ENCODE assay signal across 1 cellular context in the genomic region with DNA sequence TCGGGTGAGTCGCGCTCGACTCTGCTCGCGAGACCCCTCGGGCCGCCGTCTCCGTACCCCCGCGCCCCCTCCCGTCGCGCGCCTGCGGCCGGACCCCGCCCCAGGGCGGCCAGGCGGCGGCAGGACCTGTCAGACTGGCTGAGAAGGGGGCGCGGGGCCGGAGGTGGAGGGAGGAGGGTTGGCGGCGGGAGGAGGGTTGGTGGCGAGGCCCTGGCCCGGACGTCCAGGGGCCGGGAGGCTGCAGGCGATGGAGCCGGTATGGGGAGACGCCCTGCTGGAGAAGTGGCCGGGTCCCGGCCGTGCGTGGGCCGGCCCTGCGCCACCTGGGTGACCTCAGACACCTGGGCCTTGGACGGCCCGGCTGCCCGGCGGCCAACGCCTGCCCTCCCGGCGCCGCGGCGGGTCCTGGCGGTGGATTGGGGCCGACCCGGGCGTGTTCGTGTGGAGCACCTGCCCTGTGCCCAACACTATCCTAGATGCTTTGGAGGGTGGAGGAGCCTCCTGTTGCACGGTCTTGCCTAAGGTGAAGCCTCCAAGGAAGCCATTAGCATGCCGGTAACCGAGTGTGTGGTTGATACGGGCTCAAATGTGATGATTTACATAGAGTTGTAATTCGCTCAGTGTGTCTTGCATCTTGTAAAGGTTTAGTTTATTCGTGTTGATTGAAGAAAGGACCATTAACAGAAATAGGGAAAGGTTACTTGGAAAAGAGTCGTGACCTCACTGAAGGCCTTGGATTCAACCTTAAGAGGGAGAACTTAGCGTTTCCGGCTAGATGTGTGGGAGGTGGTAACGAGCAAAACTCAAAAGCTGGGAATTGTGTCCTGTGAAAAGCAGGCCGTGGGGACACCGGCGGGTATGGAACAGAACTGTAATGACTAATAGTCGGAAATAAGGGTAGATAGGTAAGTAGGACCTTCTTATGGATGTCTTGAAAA.
TF ChIP-seq lines count a peak whose summit lies in the region.

No MANE protein-coding gene starts in this region.

TF ChIP-seq in IMR-90, 13 proteins besides CTCF, POLR2A, EP300 and RAD21:
- TF ChIP-seq FOS (IDR thresholded peaks at IDR 0.05; ENCODE audit: low read depth, low read length) (no peak), MXI1 (IDR thresholded peaks at IDR 0.05; ENCODE audit: borderline replicate concordance, low read depth, low read length) (peak; percentile 28; the same call in 1 of the 2 replicates), NFE2L2 (IDR thresholded peaks at IDR 0.05; ENCODE audit: low read depth, low read length) (no peak), BHLHE40 (IDR thresholded peaks at IDR 0.05; ENCODE audit: low read depth, low read length) (no peak), MAZ (IDR thresholded peaks at IDR 0.05; ENCODE audit: borderline replicate concordance, low read depth, low read length) (no peak), SMC3 (IDR thresholded peaks at IDR 0.05; ENCODE audit: low read depth, low read length) (no peak), CHD1 (IDR thresholded peaks at IDR 0.05; ENCODE audit: low read depth, low read length) (no peak)
